In the genomic region with DNA sequence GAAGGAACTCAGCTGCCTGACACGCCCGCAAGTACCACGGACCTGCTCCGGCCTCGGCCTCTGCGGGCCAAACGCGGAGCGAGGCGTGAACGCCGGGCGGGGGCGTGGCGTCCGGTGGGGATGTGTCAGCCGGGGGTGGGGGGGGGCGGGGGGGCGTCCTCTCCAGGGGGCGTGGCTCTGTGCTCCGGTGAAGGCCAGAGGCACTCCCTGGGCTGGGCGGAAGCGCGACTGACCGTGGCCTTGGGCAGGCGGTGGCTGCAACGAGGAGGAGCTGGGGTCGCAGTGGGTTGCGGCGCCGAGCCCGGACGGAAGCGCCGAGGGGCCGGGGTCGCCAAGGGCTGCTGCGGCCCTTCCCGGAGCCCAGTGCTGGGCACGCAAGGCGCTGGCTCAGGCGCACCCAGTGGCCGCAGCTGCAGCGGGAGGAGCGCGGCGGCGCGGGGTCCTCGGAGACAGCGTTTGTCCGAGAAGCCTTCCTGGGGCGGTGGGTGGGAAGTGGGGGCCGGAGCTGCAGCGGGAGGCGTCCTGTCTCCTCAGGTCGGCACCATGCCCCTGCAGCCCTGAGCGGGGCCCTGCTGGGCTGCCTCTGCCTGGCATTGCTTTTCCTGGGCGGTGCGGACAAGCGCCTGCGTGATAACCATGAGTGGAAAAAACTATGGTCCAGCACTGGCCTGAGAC, we compare ENCODE assay signal across 13 cellular contexts. TPM values are rescaled to one million over a fixed set of nuclear protein-coding genes. Genes with fewer than 3 reads are reported as not detected.
DNase-seq lines count a peak whose midpoint lies in the region; ATAC-seq and TF ChIP-seq lines count a peak whose summit lies in the region.
"Had no signal": no experiment of that assay in that cellular context is flagged by ENCODE, and none has a peak within 500 bp of the region (broad histone marks: within the 10 kb centered on the region; RNA-seq: fewer than 3 reads in every experiment).

No MANE protein-coding gene starts in this region.

- BruUV-seq in Calu3 (replicated peaks; lab: Mats Ljungman, UMichigan), result no TSS peak

- whole genome bisulfite sequencing in adrenal gland, 4 donors, result 0 to 32% (median 3%) methylated on average over 4 to 62 of the region's 62 CpGs
- WGBS in sigmoid colon, 2 donors, result 18 to 38% methylated on average over 62 of the region's 62 CpGs

- H3K36me3 Mint-ChIP-seq in CD8-positive, alpha-beta memory T cell, result no peaks in the 10 kb centered on the region
- no peaks in the 10 kb centered on the region for H3K36me3 Mint-ChIP-seq in Calu3 (ENCODE audit: insufficient read depth, unreplicated experiment)
- H3K36me3 Mint-ChIP-seq: memory B cell had no signal

- H3K4me1 Mint-ChIP-seq in CD8-positive, alpha-beta memory T cell, result no peaks in the 10 kb centered on the region
- H3K4me1 Mint-ChIP-seq in Calu3 (ENCODE audit: low read depth, unreplicated experiment), result no peaks in the 10 kb centered on the region
- H3K4me1 Mint-ChIP-seq: memory B cell had no signal

- peak in 1 of 2 donors; percentile 42 for TF ChIP-seq POLR2A in adrenal gland (IDR thresholded peaks at IDR 0.05)
- TF ChIP-seq POLR2A in sigmoid colon (IDR thresholded peaks at IDR 0.05), result no peak

- H3K36me3 ChIP-seq in adrenal gland (replicated peaks in 1 of 2) (no peaks in the 10 kb centered on the region), sigmoid colon (no peaks in the 10 kb centered on the region)
- H3K36me3 ChIP-seq in CD8-positive, alpha-beta memory T cell (ENCODE audit: insufficient read depth, low read length), result no peaks in the 10 kb centered on the region

- H3K27ac ChIP-seq in adrenal gland (peak overlapping the region in 1 of 5 donors; percentile 49), sigmoid colon (peak overlapping the region in 1 of 4 donors; percentile 39)
- H3K27ac ChIP-seq in CD8-positive, alpha-beta memory T cell (ENCODE audit: low read depth, low read length), result no peak overlapping the region

- ATAC-seq in GM18520 (IDR thresholded peaks at IDR 0.05; ENCODE audit: unreplicated experiment), result no peak

- CTCF ChIA-PET in CD8-positive, alpha-beta memory T cell (lab: Charles Lee), result no interaction called here
- CTCF ChIA-PET in Calu3 (lab: Charles Lee), result no interaction called here

- TF ChIP-seq CTCF in adrenal gland (IDR thresholded peaks at IDR 0.05) (no peak), sigmoid colon (IDR thresholded peaks at IDR 0.05) (no peak), Calu3 (IDR thresholded peaks at IDR 0.05; ENCODE audit: unreplicated experiment) (no peak)

- intact Hi-C loops in adrenal gland (cut with DNase I) (no loop called here), sigmoid colon (cut with DNase I) (no loop called here), Calu3 (cut with micrococcal nuclease; ENCODE audit: unreplicated experiment) (no loop called here)

- H3K4me1 ChIP-seq in adrenal gland (replicated peaks in 1 of 2), result no peaks in the 10 kb centered on the region
- peaks cover 0 to 18% (median 8%) of the 10 kb centered on the region in 4 donors for H3K4me1 ChIP-seq in sigmoid colon
- H3K4me1 ChIP-seq in CD8-positive, alpha-beta memory T cell (ENCODE audit: insufficient read depth, low read length), result no peaks in the 10 kb centered on the region

- no peak for TF ChIP-seq EP300 in sigmoid colon (IDR thresholded peaks at IDR 0.05)

- H3K9me3 ChIP-seq in adrenal gland (replicated peaks in 1 of 3), result no peaks in the 10 kb centered on the region
- H3K9me3 ChIP-seq in iPS-18c (ENCODE audit: control insufficient read depth, insufficient read depth, low read length), result peaks cover 40% of the 10 kb centered on the region
- H3K9me3 ChIP-seq in sigmoid colon, result no peaks in the 10 kb centered on the region
- no peaks in the 10 kb centered on the region for H3K9me3 ChIP-seq in CD8-positive, alpha-beta memory T cell (ENCODE audit: low read length)

- H3K9me3 Mint-ChIP-seq in CD8-positive, alpha-beta memory T cell, result peaks cover 0 to 7% (median 1%) of the 10 kb centered on the region in 5 donors
- H3K9me3 Mint-ChIP-seq in Calu3 (ENCODE audit: low read depth, unreplicated experiment), result peaks cover 16% of the 10 kb centered on the region

- peak overlapping the region in 2 of 4 donors; percentile 42 to 71 for H3K4me3 ChIP-seq in adrenal gland
- H3K4me3 ChIP-seq in iPS-18c (ENCODE audit: insufficient read depth, low read depth, low read length), result peak overlapping the region; percentile 31; the same call in 1 of the 2 replicates
- peak overlapping the region; percentile 22 to 63 (median 57) for H3K4me3 ChIP-seq in sigmoid colon
- H3K4me3 ChIP-seq in CD8-positive, alpha-beta memory T cell (ENCODE audit: low read length), result no peak overlapping the region

- H3K27ac Mint-ChIP-seq in CD8-positive, alpha-beta memory T cell, result no peak overlapping the region
- no peak overlapping the region for H3K27ac Mint-ChIP-seq in Calu3 (ENCODE audit: unreplicated experiment)
- H3K27ac Mint-ChIP-seq: memory B cell, progenitor cell of endocrine pancreas had no signal

- H3K4me3 Mint-ChIP-seq in CD8-positive, alpha-beta memory T cell, result no peak overlapping the region
- H3K4me3 Mint-ChIP-seq in Calu3 (ENCODE audit: low read depth, unreplicated experiment), result no peak overlapping the region
- H3K4me3 Mint-ChIP-seq: memory B cell had no signal

- H3K27me3 Mint-ChIP-seq in CD8-positive, alpha-beta memory T cell, result peaks cover 16 to 19% of the 10 kb centered on the region in 2 donors
- H3K27me3 Mint-ChIP-seq in Calu3 (ENCODE audit: unreplicated experiment), result no peaks in the 10 kb centered on the region
- H3K27me3 Mint-ChIP-seq: progenitor cell of endocrine pancreas had no signal

- POLR2A ChIA-PET in CD8-positive, alpha-beta memory T cell (lab: Charles Lee), result no interaction called here

- DNase-seq in AG20443 (ENCODE audit: low spot score) (peak; percentile 7), adrenal gland (peak; percentile 72 to 82 (median 77)), sigmoid colon (peak; percentile 68), Calu3 (no peak), NCI-H1417 (lab: John Stamatoyannopoulos, UW) (no peak)
- no peak for DNase-seq in CD8-positive, alpha-beta memory T cell
- DNase-seq: DMS79 treated with DMSO at 0.1 percent for 48 hours had no signal

- H3K27me3 ChIP-seq in adrenal gland (no peaks in the 10 kb centered on the region), sigmoid colon (no peaks in the 10 kb centered on the region)
- no peaks in the 10 kb centered on the region for H3K27me3 ChIP-seq in CD8-positive, alpha-beta memory T cell (ENCODE audit: insufficient read depth, low read length, poor library complexity, severe bottlenecking)

RNA-seq across cellular contexts. Expression of a gene that starts 59.0 kb away (rescaled TPM):
- total RNA-seq in adrenal gland (1 to 10 TPM in 2 of 8 donors, not detected in 6; 1.6 to 2.5 TPM), sigmoid colon (not detected), Calu3 (2022) (not detected in 2 replicates)
- polyA plus RNA-seq in adrenal gland (not detected), sigmoid colon (1 to 10 TPM; 1.8 to 6.0 (median 2.9) TPM)
- not detected for total RNA-seq in CD8-positive, alpha-beta memory T cell
- not detected for polyA plus RNA-seq in CD8-positive, alpha-beta memory T cell
- total RNA-seq: dermis microvascular lymphatic vessel endothelial cell, glomerular endothelial cell, progenitor cell of endocrine pancreas had no signal

Comparison
In these comparisons a context has a peak if more than half of its experiments do, and no peak if none do; other contexts are left out.
1. DNase-seq: peak in AG20443 (single experiment), adrenal gland (7 of 7) and sigmoid colon (single experiment); none in CD8-positive, alpha-beta memory T cell (0 of 5), Calu3 (single experiment) and NCI-H1417 (0 of 3).